9 cellular contexts compared by ENCODE assay signal in the genomic region with DNA sequence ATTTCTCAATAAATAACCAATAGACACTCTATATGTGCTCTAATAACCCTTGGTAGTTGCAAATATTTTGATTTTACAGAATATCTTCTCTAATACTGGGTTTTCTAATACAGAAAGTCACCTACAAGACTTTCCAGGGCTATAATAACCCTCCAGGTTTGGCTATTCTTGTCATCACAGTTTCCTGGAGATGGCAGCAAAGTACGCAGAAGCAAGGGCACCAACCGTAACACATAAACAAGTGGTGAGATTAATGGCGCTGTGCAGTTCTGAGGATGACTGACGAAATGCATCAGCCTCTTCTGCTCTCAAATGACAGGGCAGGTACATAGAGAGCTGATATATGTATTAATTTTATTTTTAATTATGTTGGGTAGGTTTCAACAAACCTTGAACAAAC.
DNase-seq lines count a peak whose midpoint lies in the region; ATAC-seq, FAIRE-seq and TF ChIP-seq lines count a peak whose summit lies in the region.
"Had no signal": no experiment of that assay in that cellular context is flagged by ENCODE, and none has a peak within 500 bp of the region (broad histone marks: within the 10 kb centered on the region; RNA-seq: fewer than 3 reads in every experiment).

No MANE protein-coding gene starts in this region.

- TF ChIP-seq CTCF in H1 (IDR thresholded peaks at IDR 0.05; ENCODE audit: control extremely low read depth in 1 of 3, insufficient read depth in 1 of 3, low read depth in 1 of 3, low read length in 3 of 3) (peak in 2 of 3 experiments; percentile 45 to 55; a peak in 3 of 4 replicates), progenitor cell of endocrine pancreas (IDR thresholded peaks at IDR 0.05; ENCODE audit: unreplicated experiment) (peak; percentile 10)

- H2BK12ac ChIP-seq in H1 (ENCODE audit: low read depth, low read length): no peak overlapping the region

- no peaks in the 10 kb centered on the region for H3K23me2 ChIP-seq in H1 (ENCODE audit: low read depth, low read length)

- no peaks in the 10 kb centered on the region for H3K4me1 ChIP-seq in H1 (replicated peaks in 1 of 4; ENCODE audit: control insufficient read depth in 3 of 4, insufficient read depth in 4 of 4, low read length in 3 of 4)

- peak; percentile 79 for DNase-seq in NCI-H510A treated with DMSO at 0.1 percent for 48 hours (lab: John Stamatoyannopoulos, UW)
- no peak for DNase-seq in H1 (ENCODE audit: low read depth in 1 of 2, low spot score in 2 of 2)
- no peak for DNase-seq in progenitor cell of endocrine pancreas (ENCODE audit: low spot score, unreplicated experiment)
- DNase-seq in KG1 (lab: John Stamatoyannopoulos, UW): no peak
- no peak for DNase-seq in activated naive CD4-positive, alpha-beta T cell (lab: John Stamatoyannopoulos, UW)

- no peaks in the 10 kb centered on the region for H3K27me3 Mint-ChIP-seq in progenitor cell of endocrine pancreas

- no peak overlapping the region for H3K14ac ChIP-seq in H1 (ENCODE audit: insufficient read length)

- no peak overlapping the region for H3K4ac ChIP-seq in H1 (replicated peaks; ENCODE audit: insufficient read length, low read depth, low read length)

- no peaks in the 10 kb centered on the region for H3K9me3 ChIP-seq in H1 (ENCODE audit: insufficient read depth in 2 of 2, low read depth in 1 of 2, low read length in 1 of 2)

- TF ChIP-seq POLR2A in H1 (IDR thresholded peaks at IDR 0.05; ENCODE audit: control extremely low read depth in 1 of 2, low read depth in 2 of 2, low read length in 2 of 2): no peak

- no peak overlapping the region for H4K91ac ChIP-seq in H1 (replicated peaks; ENCODE audit: insufficient read length, low read length)

- CTCF ChIA-PET in H1 (lab: Charles Lee; ENCODE audit: partially characterized antibody): interaction anchor here (0.5 to 1.8 kb wide), 4 partner anchors 11 to 444 kb away, joined by 3 to 4 read pairs (median 3); no protein-coding TSS in a partner anchor

- no peak overlapping the region for H3K56ac ChIP-seq in H1 (replicated peaks; ENCODE audit: insufficient read length, low read depth, low read length)

- no peak overlapping the region for H3K4me2 ChIP-seq in H1 (ENCODE audit: insufficient read depth in 1 of 2, low read depth in 2 of 2, low read length in 2 of 2)

- no peak overlapping the region for H2AK5ac ChIP-seq in H1 (ENCODE audit: low read depth, low read length)

- H3K9me3 Mint-ChIP-seq in progenitor cell of endocrine pancreas (ENCODE audit: low read depth): no peaks in the 10 kb centered on the region
- H3K9me3 Mint-ChIP-seq: T-helper 1 cell treated with Interleukin-12 subunit alpha and Interleukin-12 subunit beta and Interleukin-4 antibody, amounts not matched to agents 30 μg/mL and 1 μg/mL, for 36 hours had no signal

- no peak overlapping the region for H4K8ac ChIP-seq in H1 (ENCODE audit: extremely low read depth, insufficient read depth, low read length)

- H3K79me1 ChIP-seq in H1 (ENCODE audit: low read depth, low read length): no peaks in the 10 kb centered on the region

- H3K36me3 Mint-ChIP-seq in progenitor cell of endocrine pancreas (ENCODE audit: insufficient read depth): no peaks in the 10 kb centered on the region

- no peak for TF ChIP-seq EP300 in H1 (IDR thresholded peaks at IDR 0.05; ENCODE audit: borderline replicate concordance in 1 of 2, low read depth in 2 of 2, low read length in 2 of 2)

- WGBS in H1 (ENCODE audit: extremely low coverage in 1 of 2, insufficient coverage in 1 of 2, insufficient read length in 1 of 2, insufficient replicate concordance in 2 of 2, low coverage in 1 of 2, low lambda C conversion rate in 2 of 2, missing lambda C conversion rate in 1 of 2), 2 experiments: 69% methylated on average over 4 of the region's 4 CpGs; no CpG with 5 or more reads in 1 of the 2 experiments

- no peak overlapping the region for H3K27ac Mint-ChIP-seq in progenitor cell of endocrine pancreas
- H3K27ac Mint-ChIP-seq: T-helper 1 cell treated with Interleukin-12 subunit alpha and Interleukin-12 subunit beta and Interleukin-4 antibody, amounts not matched to agents 30 μg/mL and 1 μg/mL, for 36 hours had no signal

- TF ChIP-seq RAD21 in H1 (IDR thresholded peaks at IDR 0.05 in 1 of 2, conservative IDR thresholded peaks at IDR 0.05 in 1 of 2; ENCODE audit: low read depth in 2 of 2, low read length in 2 of 2): peak; percentile 79 to 86

- no peak overlapping the region for H3K4me3 ChIP-seq in H1 (ENCODE audit: extremely low read depth in 1 of 4, insufficient read depth in 2 of 4, low read depth in 3 of 4, low read length in 4 of 4)

- no peak overlapping the region for H3K27ac ChIP-seq in H1 (ENCODE audit: low read depth, low read length)

- POLR2A ChIA-PET in H1 (lab: Charles Lee; ENCODE audit: partially characterized antibody): no interaction called here

- H4K5ac ChIP-seq in H1 (ENCODE audit: insufficient read length, low read depth, low read length): no peak overlapping the region

- H2BK15ac ChIP-seq in H1 (ENCODE audit: low read length): no peak overlapping the region

- H2AFZ ChIP-seq in H1 (ENCODE audit: low read length): no peak overlapping the region

- no peaks in the 10 kb centered on the region for H3K36me3 ChIP-seq in H1 (ENCODE audit: control insufficient read depth in 2 of 4, insufficient read depth in 4 of 4, low read length in 3 of 4)

- H4K20me1 ChIP-seq in H1 (replicated peaks in 1 of 2; ENCODE audit: control insufficient read depth in 1 of 2, insufficient read depth in 2 of 2, low read length in 2 of 2): no peaks in the 10 kb centered on the region

- H3K18ac ChIP-seq in H1 (ENCODE audit: extremely low read depth, low read length): no peak overlapping the region

- H3K79me2 ChIP-seq in H1 (ENCODE audit: control insufficient read depth in 1 of 2, insufficient read depth in 2 of 2, low read length in 2 of 2): no peaks in the 10 kb centered on the region

- no peaks in the 10 kb centered on the region for H3K27me3 ChIP-seq in H1 (replicated peaks in 1 of 4; ENCODE audit: control insufficient read depth in 3 of 4, extremely low read depth in 1 of 4, insufficient read depth in 3 of 4, low read length in 3 of 4)

- H2BK120ac ChIP-seq in H1 (replicated peaks; ENCODE audit: low read depth, low read length): no peak overlapping the region

- H3K4me1 Mint-ChIP-seq in progenitor cell of endocrine pancreas (ENCODE audit: low read depth): no peaks in the 10 kb centered on the region

- no peak overlapping the region for H3K4me3 Mint-ChIP-seq in progenitor cell of endocrine pancreas (ENCODE audit: low read depth)
- H3K4me3 Mint-ChIP-seq: T-helper 1 cell treated with Interleukin-12 subunit alpha and Interleukin-12 subunit beta and Interleukin-4 antibody, amounts not matched to agents 30 μg/mL and 1 μg/mL, for 36 hours had no signal

- H2BK20ac ChIP-seq in H1 (ENCODE audit: low read length): no peak overlapping the region

- ATAC-seq in GM19372 (IDR thresholded peaks at IDR 0.05; ENCODE audit: low read depth, unreplicated experiment) (peak; percentile 76), HG03439 (IDR thresholded peaks at IDR 0.05; ENCODE audit: unreplicated experiment) (no peak), GM18502 (IDR thresholded peaks at IDR 0.05; ENCODE audit: poor library complexity, unreplicated experiment) (no peak)

- FAIRE-seq in H1 (lab: Jason Lieb, UNC): no peak

- no peak overlapping the region for H3K23ac ChIP-seq in H1 (ENCODE audit: insufficient read length)

- no peak overlapping the region for H3K9ac ChIP-seq in H1 (replicated peaks in 1 of 4; ENCODE audit: extremely low read depth in 1 of 4, low read depth in 3 of 4, low read length in 3 of 4)

- no peak overlapping the region for H2BK5ac ChIP-seq in H1 (ENCODE audit: low read depth, low read length)

TF ChIP-seq in H1, 55 proteins besides CTCF, POLR2A, EP300 and RAD21:
- no peak for TF ChIP-seq BRCA1 (IDR thresholded peaks at IDR 0.05; ENCODE audit: low read depth, low read length)
- no peak for TF ChIP-seq CHD1 (IDR thresholded peaks at IDR 0.05; ENCODE audit: low read depth, low read length)
- no peak for TF ChIP-seq SAP30 (IDR thresholded peaks at IDR 0.05; ENCODE audit: insufficient read depth, insufficient replicate concordance, low read length)
- no peak for TF ChIP-seq GTF2F1 (IDR thresholded peaks at IDR 0.05; ENCODE audit: borderline replicate concordance, low read depth, low read length)
- TF ChIP-seq SIRT6 (IDR thresholded peaks at IDR 0.05; ENCODE audit: low read length): no peak
- no peak for TF ChIP-seq RFX5 (IDR thresholded peaks at IDR 0.05; ENCODE audit: borderline replicate concordance, low read depth, low read length)
- TF ChIP-seq, protein P1, sequence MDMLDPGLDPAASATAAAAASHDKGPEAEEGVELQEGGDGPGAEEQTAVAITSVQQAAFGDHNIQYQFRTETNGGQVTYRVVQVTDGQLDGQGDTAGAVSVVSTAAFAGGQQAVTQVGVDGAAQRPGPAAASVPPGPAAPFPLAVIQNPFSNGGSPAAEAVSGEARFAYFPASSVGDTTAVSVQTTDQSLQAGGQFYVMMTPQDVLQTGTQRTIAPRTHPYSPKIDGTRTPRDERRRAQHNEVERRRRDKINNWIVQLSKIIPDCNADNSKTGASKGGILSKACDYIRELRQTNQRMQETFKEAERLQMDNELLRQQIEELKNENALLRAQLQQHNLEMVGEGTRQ (IDR thresholded peaks at IDR 0.05; ENCODE audit: low read length): no peak
- TF ChIP-seq SUZ12 (IDR thresholded peaks at IDR 0.05; ENCODE audit: low read length): no peak
- TF ChIP-seq, protein P2, sequence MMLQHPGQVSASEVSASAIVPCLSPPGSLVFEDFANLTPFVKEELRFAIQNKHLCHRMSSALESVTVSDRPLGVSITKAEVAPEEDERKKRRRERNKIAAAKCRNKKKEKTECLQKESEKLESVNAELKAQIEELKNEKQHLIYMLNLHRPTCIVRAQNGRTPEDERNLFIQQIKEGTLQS (IDR thresholded peaks at IDR 0.05; ENCODE audit: insufficient read depth, low read depth, low read length): no peak
- no peak for TF ChIP-seq SP4 (IDR thresholded peaks at IDR 0.05; ENCODE audit: low read length)
- TF ChIP-seq KDM5A (IDR thresholded peaks at IDR 0.05; ENCODE audit: low read length): no peak
- TF ChIP-seq RBBP5 (IDR thresholded peaks at IDR 0.05; ENCODE audit: borderline replicate concordance, low read depth, low read length): no peak
- no peak for TF ChIP-seq JUND (IDR thresholded peaks at IDR 0.05; ENCODE audit: low read length)
- TF ChIP-seq RXRA (IDR thresholded peaks at IDR 0.05; ENCODE audit: insufficient read depth, low read depth, low read length): no peak
- TF ChIP-seq TBP (IDR thresholded peaks at IDR 0.05; ENCODE audit: low read depth, low read length): no peak
- TF ChIP-seq EZH2 (IDR thresholded peaks at IDR 0.05; ENCODE audit: low read depth, low read length, severe bottlenecking): no peak
- no peak for TF ChIP-seq GABPA (IDR thresholded peaks at IDR 0.05; ENCODE audit: borderline replicate concordance, insufficient read depth, low read length)
